ENCODE assay signal across 8 cellular contexts in genomic region chr19:51660975-51661600, GRCh38. TPM values are rescaled to one million over a fixed set of nuclear protein-coding genes. Genes with fewer than 3 reads are reported as not detected.
DNase-seq lines count a peak whose midpoint lies in the region; ATAC-seq and TF ChIP-seq lines count a peak whose summit lies in the region.

No MANE protein-coding gene starts in this region.

- TF ChIP-seq POLR2A in uterus (IDR thresholded peaks at IDR 0.05), result no peak

- intact Hi-C loops in uterus (cut with DNase I; ENCODE audit: low total_unique reads), result no loop called here

- peaks cover 47% of the 10 kb centered on the region for H3K27me3 ChIP-seq in OCI-LY3 (ENCODE audit: low read depth, low read length)
- H3K27me3 ChIP-seq in uterus, result peaks cover 0 to 3% of the 10 kb centered on the region in 2 donors

- no peaks in the 10 kb centered on the region for H3K36me3 Mint-ChIP-seq in activated T-cell treated with anti-CD3 and anti-CD28 coated beads, Interleukin-2, amount 50 U/mL, for 4 hours (ENCODE audit: insufficient read depth)
- H3K36me3 Mint-ChIP-seq in osteocyte (ENCODE audit: unreplicated experiment), result no peaks in the 10 kb centered on the region

- H3K9me3 ChIP-seq in OCI-LY3 (ENCODE audit: insufficient read depth, low read length) (no peaks in the 10 kb centered on the region), uterus (no peaks in the 10 kb centered on the region)

- H3K36me3 ChIP-seq in OCI-LY3 (replicated peaks; ENCODE audit: low read depth, low read length) (no peaks in the 10 kb centered on the region), uterus (no peaks in the 10 kb centered on the region)

- no peak overlapping the region for H3K4me3 Mint-ChIP-seq in activated T-cell treated with anti-CD3 and anti-CD28 coated beads, Interleukin-2, amount 50 U/mL, for 4 hours
- no peak overlapping the region for H3K4me3 Mint-ChIP-seq in osteocyte (ENCODE audit: unreplicated experiment)

- H3K4me2 ChIP-seq in OCI-LY3 (ENCODE audit: low read length), result no peak overlapping the region

- H3K9me3 Mint-ChIP-seq in activated T-cell treated with anti-CD3 and anti-CD28 coated beads, Interleukin-2, amount 50 U/mL, for 4 hours, result no peaks in the 10 kb centered on the region
- no peaks in the 10 kb centered on the region for H3K9me3 Mint-ChIP-seq in osteocyte (ENCODE audit: unreplicated experiment)

- peaks cover 14% of the 10 kb centered on the region for H3K4me1 ChIP-seq in OCI-LY3 (ENCODE audit: low read length)
- H3K4me1 ChIP-seq in uterus, result no peaks in the 10 kb centered on the region

- TF ChIP-seq CTCF in OCI-LY3 (IDR thresholded peaks at IDR 0.05; ENCODE audit: low read depth, low read length), result peak; percentile 74
- TF ChIP-seq CTCF in fibroblast of the aortic adventitia (IDR thresholded peaks at IDR 0.05; ENCODE audit: insufficient read depth, low read length), result peak; percentile 75
- peak; percentile 74 for TF ChIP-seq CTCF in osteocyte (IDR thresholded peaks at IDR 0.05)
- peak; percentile 11 to 47 (median 31) for TF ChIP-seq CTCF in uterus (IDR thresholded peaks at IDR 0.05)

- no peak overlapping the region for H3K4me3 ChIP-seq in OCI-LY3 (ENCODE audit: low read length)
- no peak overlapping the region for H3K4me3 ChIP-seq in fibroblast of the aortic adventitia (ENCODE audit: low read depth, low read length)
- H3K4me3 ChIP-seq in uterus, result no peak overlapping the region

- peaks cover 3% of the 10 kb centered on the region; the same call in 1 of the 2 replicates for H4K20me1 ChIP-seq in OCI-LY3 (ENCODE audit: insufficient read depth, low read length)

- H2AFZ ChIP-seq in OCI-LY3 (ENCODE audit: low read depth, low read length), result no peak overlapping the region

- no peak overlapping the region for H3K9ac ChIP-seq in OCI-LY3 (ENCODE audit: low read length)

- H3K4me1 Mint-ChIP-seq in activated T-cell treated with anti-CD3 and anti-CD28 coated beads, Interleukin-2, amount 50 U/mL, for 4 hours (ENCODE audit: low read depth), result peaks cover 5% of the 10 kb centered on the region
- H3K4me1 Mint-ChIP-seq in osteocyte (ENCODE audit: unreplicated experiment), result peaks cover 5% of the 10 kb centered on the region

- peaks cover 29% of the 10 kb centered on the region for H3K27me3 Mint-ChIP-seq in activated T-cell treated with anti-CD3 and anti-CD28 coated beads, Interleukin-2, amount 50 U/mL, for 4 hours (ENCODE audit: low read depth)
- peaks cover 32% of the 10 kb centered on the region for H3K27me3 Mint-ChIP-seq in osteocyte (ENCODE audit: unreplicated experiment)

- H3K27ac ChIP-seq in OCI-LY3 (ENCODE audit: low read length) (no peak overlapping the region), uterus (no peak overlapping the region)

- ATAC-seq in activated T-cell treated with anti-CD3 and anti-CD28 coated beads, Interleukin-2, amount 50 U/mL, for 4 hours, result peak in 1 of 2 donors; percentile 66
- no peak for ATAC-seq in HG02763 (IDR thresholded peaks at IDR 0.05; ENCODE audit: unreplicated experiment)

- peak; percentile 59 for DNase-seq in COLO829 (ENCODE audit: low spot score)
- DNase-seq in HK-2 (ENCODE audit: unreplicated experiment), result peak; percentile 50
- peak; percentile 42 for DNase-seq in activated T-cell treated with anti-CD3 and anti-CD28 coated beads, Interleukin-2, amount 50 U/mL, for 4 hours
- DNase-seq in fibroblast of the aortic adventitia (ENCODE audit: low read depth), result peak; percentile 84
- peak; percentile 90 for DNase-seq in osteocyte (ENCODE audit: extremely low spot score, unreplicated experiment)
- peak; percentile 60 to 63 for DNase-seq in uterus

- H3K27ac Mint-ChIP-seq in osteocyte (ENCODE audit: unreplicated experiment), result no peak overlapping the region

- no peaks in the 10 kb centered on the region for H3K79me2 ChIP-seq in OCI-LY3 (ENCODE audit: low read length)

RNA-seq across cellular contexts. Expression of gene SIGLEC14, which starts 14.5 kb away (rescaled TPM):
- total RNA-seq in activated T-cell treated with anti-CD3 and anti-CD28 coated beads, Interleukin-2, amount 50 U/mL, for 4 hours, result not detected
- not detected in 2 replicates for total RNA-seq in fibroblast of the aortic adventitia (ENCODE audit: low replicate concordance)
- not detected in 2 replicates for total RNA-seq in osteocyte
- total RNA-seq in uterus, result 1 to 10 TPM in 2 of 4 donors, under 1 TPM in 1, not detected in 1; 0.69 to 3.5 (median 1.0) TPM

RNA-seq across cellular contexts. Expression of gene SIGLEC5, which starts 30.9 kb away (rescaled TPM):
- under 1 TPM in 1 of 3 donors, not detected in 2; 0.11 TPM for total RNA-seq in activated T-cell treated with anti-CD3 and anti-CD28 coated beads, Interleukin-2, amount 50 U/mL, for 4 hours
- not detected in 2 replicates for total RNA-seq in fibroblast of the aortic adventitia (ENCODE audit: low replicate concordance)
- not detected in 2 replicates for total RNA-seq in osteocyte
- 1 to 10 TPM in 1 of 4 donors, under 1 TPM in 2, not detected in 1; 0.41 to 6.8 (median 0.85) TPM for total RNA-seq in uterus

RNA-seq across cellular contexts. Expression of gene SPACA6, which starts 32.0 kb away (rescaled TPM):
- 1 to 10 TPM; 1.6 to 2.3 (median 2.1) TPM for total RNA-seq in activated T-cell treated with anti-CD3 and anti-CD28 coated beads, Interleukin-2, amount 50 U/mL, for 4 hours
- total RNA-seq in fibroblast of the aortic adventitia (ENCODE audit: low replicate concordance) (5.3 and 8.5 TPM in 2 replicates), osteocyte (32.2 and 36.9 TPM in 2 replicates), uterus (100 to 1,000 TPM in 1 of 4 donors, 10 to 100 TPM in 2, 1 to 10 TPM in 1; 9.7 to 112 (median 22.5) TPM)
